17 cellular contexts compared by ENCODE assay signal in the genomic region with DNA sequence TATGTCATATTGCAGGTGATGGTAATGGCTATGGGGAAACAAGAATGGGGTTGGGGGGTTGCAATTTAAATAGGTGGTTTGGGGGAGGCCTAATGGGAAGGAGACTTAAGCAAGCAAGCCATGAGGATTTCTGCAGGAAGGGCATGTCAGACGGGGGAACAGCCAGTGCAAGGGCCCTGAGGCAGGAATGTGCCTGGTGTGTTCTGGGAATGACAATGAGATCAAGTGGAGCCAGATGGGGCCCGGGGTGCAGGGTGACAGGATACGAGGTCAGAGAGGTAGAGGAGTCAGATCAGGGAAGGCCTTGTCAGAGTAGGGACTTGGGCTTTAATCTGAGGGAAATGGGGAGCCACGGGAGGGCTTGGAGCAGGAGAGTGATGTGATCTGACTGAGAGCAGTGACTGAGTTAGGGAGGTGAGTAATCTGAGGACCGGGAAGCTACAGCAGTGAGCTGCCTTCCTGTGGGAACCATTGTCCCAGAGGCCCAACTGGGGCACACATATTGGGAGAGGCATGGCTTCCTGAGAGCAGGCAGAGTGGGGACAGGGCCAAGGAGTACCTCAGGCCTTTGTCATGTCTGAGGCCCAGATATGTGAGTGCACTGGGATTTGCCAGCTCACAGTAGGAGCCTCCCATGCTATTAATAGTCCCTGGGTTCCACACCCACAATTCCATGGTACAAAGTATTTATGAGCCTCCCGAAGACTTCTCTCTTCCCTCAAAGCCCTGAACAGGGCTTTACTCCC.
DNase-seq lines count a peak whose midpoint lies in the region; ATAC-seq, FAIRE-seq and TF ChIP-seq lines count a peak whose summit lies in the region.
"Had no signal": no experiment of that assay in that cellular context is flagged by ENCODE, and none has a peak within 500 bp of the region (broad histone marks: within the 10 kb centered on the region; RNA-seq: fewer than 3 reads in every experiment).

No MANE protein-coding gene starts in this region.

- TF ChIP-seq EP300 in K562 (IDR thresholded peaks at IDR 0.05; ENCODE audit: low read length): no peak

- TF ChIP-seq CTCF in activated CD8-positive, alpha-beta T cell treated with anti-CD3 and anti-CD28 coated beads for 36 hours (IDR thresholded peaks at IDR 0.05): no peak
- TF ChIP-seq CTCF in K562 (IDR thresholded peaks at IDR 0.05 in 2 of 3, conservative IDR thresholded peaks at IDR 0.05 in 1 of 3; ENCODE audit: insufficient read depth in 2 of 3, low read depth in 1 of 3, low read length in 3 of 3) (no peak), left ventricle myocardium inferior (IDR thresholded peaks at IDR 0.05; ENCODE audit: borderline replicate concordance) (no peak)

- H3K9me1 ChIP-seq in K562 (ENCODE audit: control insufficient read depth, insufficient read depth, low read length): no peaks in the 10 kb centered on the region

- H2AFZ ChIP-seq in K562 (ENCODE audit: low read depth, low read length): no peak overlapping the region

- CTCF ChIA-PET in activated CD8-positive, alpha-beta T cell treated with anti-CD3 and anti-CD28 coated beads, Interleukin-2, amount 10 ng/mL, durations not matched to agents 7 days and 5 days (lab: Charles Lee): no interaction called here
- CTCF ChIA-PET in activated CD8-positive, alpha-beta T cell treated with anti-CD3 and anti-CD28 coated beads for 36 hours (lab: Charles Lee): no interaction called here
- CTCF ChIA-PET in K562 (lab: Yijun Ruan, JAX; ENCODE audit: low intra/inter-chr PET ratio): no interaction called here

- no peak overlapping the region for H3K4me2 ChIP-seq in K562 (ENCODE audit: insufficient read depth, low read length)

- no peaks in the 10 kb centered on the region for H3K27me3 Mint-ChIP-seq in activated CD8-positive, alpha-beta T cell treated with anti-CD3 and anti-CD28 coated beads, Interleukin-2, amount 10 ng/mL, durations not matched to agents 7 days and 5 days (ENCODE audit: low read depth)
- H3K27me3 Mint-ChIP-seq in activated CD8-positive, alpha-beta T cell treated with anti-CD3 and anti-CD28 coated beads for 36 hours: no peaks in the 10 kb centered on the region
- H3K27me3 Mint-ChIP-seq: CD4-positive, alpha-beta memory T cell had no signal

- H4K20me1 ChIP-seq in K562 (replicated peaks; ENCODE audit: control insufficient read depth, insufficient read depth, low read length): no peaks in the 10 kb centered on the region

- in situ Hi-C loops in K562 (cut with MboI): no loop called here

- H3K79me2 ChIP-seq in K562 (ENCODE audit: control insufficient read depth, insufficient read depth, low read length): no peaks in the 10 kb centered on the region

- H3K9me3 Mint-ChIP-seq in activated CD8-positive, alpha-beta T cell treated with anti-CD3 and anti-CD28 coated beads, Interleukin-2, amount 10 ng/mL, durations not matched to agents 7 days and 5 days (ENCODE audit: insufficient read depth): no peaks in the 10 kb centered on the region
- H3K9me3 Mint-ChIP-seq in activated CD8-positive, alpha-beta T cell treated with anti-CD3 and anti-CD28 coated beads for 36 hours: no peaks in the 10 kb centered on the region

- H3K4me1 Mint-ChIP-seq in activated CD8-positive, alpha-beta T cell treated with anti-CD3 and anti-CD28 coated beads, Interleukin-2, amount 10 ng/mL, durations not matched to agents 7 days and 5 days (ENCODE audit: low read depth): peaks cover 8% of the 10 kb centered on the region
- peaks cover 4% of the 10 kb centered on the region for H3K4me1 Mint-ChIP-seq in activated CD8-positive, alpha-beta T cell treated with anti-CD3 and anti-CD28 coated beads for 36 hours (ENCODE audit: low read depth)

- peak overlapping the region; percentile 43 for H3K27ac Mint-ChIP-seq in activated CD8-positive, alpha-beta T cell treated with anti-CD3 and anti-CD28 coated beads, Interleukin-2, amount 10 ng/mL, durations not matched to agents 7 days and 5 days
- no peak overlapping the region for H3K27ac Mint-ChIP-seq in activated CD8-positive, alpha-beta T cell treated with anti-CD3 and anti-CD28 coated beads for 36 hours

- no peak overlapping the region for H3K9ac ChIP-seq in K562 (ENCODE audit: insufficient read depth in 1 of 2, low read depth in 2 of 2, low read length in 2 of 2)

- WGBS in K562 (ENCODE audit: insufficient coverage, low coverage, missing lambda C conversion rate): 12% methylated on average over 5 of the region's 6 CpGs

- H3K27ac ChIP-seq in K562 (ENCODE audit: extremely low read depth, low read depth, low read length): no peak overlapping the region
- H3K27ac ChIP-seq in left ventricle myocardium inferior (replicated peaks): peak overlapping the region; percentile 44
- H3K27ac ChIP-seq: 22Rv1, body of pancreas, foreskin keratinocyte, tibial artery had no signal

- H3K27me3 ChIP-seq in K562 (ENCODE audit: control insufficient read depth in 2 of 2, insufficient read depth in 2 of 2, low read length in 2 of 2): no peaks in the 10 kb centered on the region
- no peaks in the 10 kb centered on the region for H3K27me3 ChIP-seq in left ventricle myocardium inferior (ENCODE audit: low read depth)
- H3K27me3 ChIP-seq: body of pancreas, foreskin keratinocyte, tibial artery had no signal

- no peak overlapping the region for H3K4me3 ChIP-seq in K562
- H3K4me3 ChIP-seq in left ventricle myocardium inferior: no peak overlapping the region
- H3K4me3 ChIP-seq: body of pancreas, lung, tibial artery had no signal

- no peak for DNase-seq in activated CD8-positive, alpha-beta T cell treated with anti-CD3 and anti-CD28 coated beads, Interleukin-2, amount 10 ng/mL, durations not matched to agents 7 days and 5 days
- no peak for DNase-seq in activated CD8-positive, alpha-beta T cell treated with anti-CD3 and anti-CD28 coated beads for 36 hours
- DNase-seq in K562 (ENCODE audit: extremely low read depth in 1 of 4, low spot score in 3 of 4): no peak
- no peak for DNase-seq in left ventricle myocardium inferior
- DNase-seq in stromal cell of bone marrow (ENCODE audit: low read depth): peak; percentile 51
- DNase-seq in left lobe of liver (ENCODE audit: low spot score): no peak
- DNase-seq in middle frontal gyrus (ENCODE audit: extremely low spot score, low spot score): no peak
- DNase-seq: body of pancreas; CD4-positive, alpha-beta memory T cell; DMS79; stimulated activated CD4-positive, alpha-beta T cell treated with anti-CD3 and anti-CD28 coated beads, Interleukin-2, amount 100 ng/mL, for 48 hours; tibial artery had no signal

- no peak overlapping the region for H3K4me3 Mint-ChIP-seq in activated CD8-positive, alpha-beta T cell treated with anti-CD3 and anti-CD28 coated beads, Interleukin-2, amount 10 ng/mL, durations not matched to agents 7 days and 5 days
- H3K4me3 Mint-ChIP-seq in activated CD8-positive, alpha-beta T cell treated with anti-CD3 and anti-CD28 coated beads for 36 hours: no peak overlapping the region
- H3K4me3 Mint-ChIP-seq: CD4-positive, alpha-beta memory T cell had no signal

- H3K36me3 Mint-ChIP-seq in activated CD8-positive, alpha-beta T cell treated with anti-CD3 and anti-CD28 coated beads, Interleukin-2, amount 10 ng/mL, durations not matched to agents 7 days and 5 days (ENCODE audit: low read depth): no peaks in the 10 kb centered on the region
- no peaks in the 10 kb centered on the region for H3K36me3 Mint-ChIP-seq in activated CD8-positive, alpha-beta T cell treated with anti-CD3 and anti-CD28 coated beads for 36 hours (ENCODE audit: low read depth)
- H3K36me3 Mint-ChIP-seq: CD4-positive, alpha-beta memory T cell had no signal

- no peak for TF ChIP-seq RAD21 in K562 (CRISPR knock-in tag; conservative IDR thresholded peaks at IDR 0.05 in 1 of 2, IDR thresholded peaks at IDR 0.05 in 1 of 2)

- no peak for ATAC-seq in activated CD8-positive, alpha-beta T cell treated with anti-CD3 and anti-CD28 coated beads, Interleukin-2, amount 10 ng/mL, durations not matched to agents 7 days and 5 days
- no peak for ATAC-seq in activated CD8-positive, alpha-beta T cell treated with anti-CD3 and anti-CD28 coated beads for 36 hours
- no peak for ATAC-seq in K562
- no peak for ATAC-seq in left lobe of liver
- no peak for ATAC-seq in GM21367 (IDR thresholded peaks at IDR 0.05; ENCODE audit: unreplicated experiment)
- ATAC-seq: body of pancreas, foreskin keratinocyte, sciatic nerve had no signal

- intact Hi-C loops in activated CD8-positive, alpha-beta T cell treated with anti-CD3 and anti-CD28 coated beads for 36 hours (cut with micrococcal nuclease): no loop called here
- intact Hi-C loops in K562 (cut with micrococcal nuclease) (no loop called here), left ventricle myocardium inferior (cut with micrococcal nuclease) (no loop called here)

- no peaks in the 10 kb centered on the region for H3K9me3 ChIP-seq in K562 (replicated peaks; ENCODE audit: control insufficient read depth, insufficient read depth, low read depth, low read length)
- no peaks in the 10 kb centered on the region for H3K9me3 ChIP-seq in left ventricle myocardium inferior (replicated peaks)
- H3K9me3 ChIP-seq: body of pancreas, tibial artery had no signal

- POLR2A ChIA-PET in activated CD8-positive, alpha-beta T cell treated with anti-CD3 and anti-CD28 coated beads, Interleukin-2, amount 10 ng/mL, durations not matched to agents 7 days and 5 days (lab: Charles Lee): no interaction called here
- POLR2A ChIA-PET in activated CD8-positive, alpha-beta T cell treated with anti-CD3 and anti-CD28 coated beads for 36 hours (lab: Charles Lee): no interaction called here
- POLR2A ChIA-PET in K562 (lab: Yijun Ruan, JAX): no interaction called here

- peaks cover 0 to 5% of the 10 kb centered on the region in 2 experiments; a peak in 1 of 5 replicates for H3K4me1 ChIP-seq in K562 (replicated peaks in 1 of 2; ENCODE audit: control insufficient read depth in 2 of 2, insufficient read depth in 2 of 2, low read length in 2 of 2)
- H3K4me1 ChIP-seq in left ventricle myocardium inferior: peaks cover 24% of the 10 kb centered on the region

- no peak for TF ChIP-seq POLR2A in K562 (conservative IDR thresholded peaks at IDR 0.05)

- no peak for FAIRE-seq in K562 (lab: Jason Lieb, UNC)

- H3K36me3 ChIP-seq in K562 (ENCODE audit: control insufficient read depth, insufficient read depth, low read length): no peaks in the 10 kb centered on the region
- no peaks in the 10 kb centered on the region for H3K36me3 ChIP-seq in left ventricle myocardium inferior
- H3K36me3 ChIP-seq: tibial artery had no signal

- no TSS peak for BruUV-seq in K562 (replicated peaks; lab: Mats Ljungman, UMichigan)

TF ChIP-seq in K562, 482 proteins besides CTCF, POLR2A, EP300 and RAD21 (continues in another document):
- TF ChIP-seq BCOR (IDR thresholded peaks at IDR 0.05): peak; percentile 49; the same call in 1 of the 2 replicates
